In genomic region chr5:171724771-171725609, GRCh38 we compare ENCODE assay signal across 1 cellular context.
TF ChIP-seq lines count a peak whose summit lies in the region.

No MANE protein-coding gene starts in this region.

TF ChIP-seq in SK-N-SH, 30 proteins besides CTCF, POLR2A, EP300 and RAD21:
- TF ChIP-seq RXRA (IDR thresholded peaks at IDR 0.05; ENCODE audit: borderline replicate concordance, low read depth) (no peak), PBX3 (IDR thresholded peaks at IDR 0.05) (no peak), CHD2 (IDR thresholded peaks at IDR 0.05; ENCODE audit: low read length, partially characterized antibody) (no peak), JUND (IDR thresholded peaks at IDR 0.05) (no peak), NRF1 (IDR thresholded peaks at IDR 0.05; ENCODE audit: low read depth, low read length) (no peak), REST (IDR thresholded peaks at IDR 0.05; ENCODE audit: low read depth, low read length) (no peak), TEAD4 (IDR thresholded peaks at IDR 0.05; ENCODE audit: borderline replicate concordance, insufficient read depth) (no peak), TAF1 (IDR thresholded peaks at IDR 0.05; ENCODE audit: borderline replicate concordance, low read depth, low read length) (no peak), FOSL2 (IDR thresholded peaks at IDR 0.05; ENCODE audit: borderline replicate concordance, low read depth) (no peak), MAX (IDR thresholded peaks at IDR 0.05; ENCODE audit: low read depth) (no peak), FOXJ3 (CRISPR knock-in tag; IDR thresholded peaks at IDR 0.05) (no peak), MXI1 (IDR thresholded peaks at IDR 0.05; ENCODE audit: low read depth, low read length) (no peak), NFIC (IDR thresholded peaks at IDR 0.05; ENCODE audit: borderline replicate concordance) (no peak), RCOR1 (IDR thresholded peaks at IDR 0.05; ENCODE audit: low read length) (no peak), USF2 (IDR thresholded peaks at IDR 0.05; ENCODE audit: borderline replicate concordance, low read depth, low read length) (no peak), GATA2 (CRISPR knock-in tag; IDR thresholded peaks at IDR 0.05) (no peak), POLR2AphosphoS5 (IDR thresholded peaks at IDR 0.05; ENCODE audit: low read depth, low read length) (no peak), USF1 (IDR thresholded peaks at IDR 0.05; ENCODE audit: borderline replicate concordance, low read depth) (no peak)
TF ChIP-seq in SK-N-SH: peak in this region for 0.
